In genomic region chr5:121199238-121199999, GRCh38 we compare ENCODE assay signal across 12 cellular contexts.
DNase-seq lines count a peak whose midpoint lies in the region; ATAC-seq and TF ChIP-seq lines count a peak whose summit lies in the region.
"Had no signal": no experiment of that assay in that cellular context is flagged by ENCODE, and none has a peak within 500 bp of the region (broad histone marks: within the 10 kb centered on the region; RNA-seq: fewer than 3 reads in every experiment).

No MANE protein-coding gene starts in this region.

- H3K4me3 ChIP-seq in BE2C (ENCODE audit: low read depth, low read length) (no peak overlapping the region), tibial nerve (peak overlapping the region in 1 of 4 donors; percentile 7)

- no peak for TF ChIP-seq EP300 in tibial nerve (IDR thresholded peaks at IDR 0.05)

- WGBS in tibial nerve, 2 donors, result 46 to 52% methylated on average over 5 of the region's 5 CpGs

- no peak for ATAC-seq in HG03159 (IDR thresholded peaks at IDR 0.05; ENCODE audit: unreplicated experiment)

- H3K9me3 ChIP-seq in BE2C, result no peaks in the 10 kb centered on the region
- H3K9me3 ChIP-seq in tibial nerve, result no peaks in the 10 kb centered on the region

- DNase-seq in BE2C (peak; percentile 24), NCI-H446 treated with DMSO at 0.1 percent for 48 hours (lab: John Stamatoyannopoulos, UW) (peak; percentile 30), dedifferentiated amniotic fluid mesenchymal stem cell (ENCODE audit: extremely low spot score) (peak; percentile 31), pons (ENCODE audit: low spot score) (peak; percentile 6), NCI-H82 (lab: John Stamatoyannopoulos, UW) (no peak), tibial nerve (ENCODE audit: low spot score in 2 of 2) (no peak)
- DNase-seq in activated CD4-positive, alpha-beta T cell treated with anti-CD3 and anti-CD28 coated beads, Interleukin-2, amount 50 U/mL, for 1 hour, result no peak
- DNase-seq: naive B cell, NCI-H2171 had no signal

- H3K27ac ChIP-seq in tibial nerve, result no peak overlapping the region
- H3K27ac ChIP-seq: KMS-11, VCaP had no signal

- no peak for TF ChIP-seq POLR2A in tibial nerve (IDR thresholded peaks at IDR 0.05)

- no peaks in the 10 kb centered on the region for H3K27me3 ChIP-seq in BE2C
- H3K27me3 ChIP-seq in tibial nerve, result no peaks in the 10 kb centered on the region

- H3K4me1 ChIP-seq in BE2C (no peaks in the 10 kb centered on the region; the same call in 1 of the 2 replicates), tibial nerve (no peaks in the 10 kb centered on the region)

- no peaks in the 10 kb centered on the region for H3K36me3 ChIP-seq in BE2C
- no peaks in the 10 kb centered on the region for H3K36me3 ChIP-seq in tibial nerve

- TF ChIP-seq CTCF in BE2C (IDR thresholded peaks at IDR 0.05; ENCODE audit: low read depth, low read length) (no peak), tibial nerve (IDR thresholded peaks at IDR 0.05) (no peak)

Comparison
In these comparisons a context has a peak if more than half of its experiments do, and no peak if none do; other contexts are left out.
1. DNase-seq: peak in BE2C (single experiment), NCI-H446 treated with DMSO at 0.1 percent for 48 hours (single experiment), dedifferentiated amniotic fluid mesenchymal stem cell (single experiment) and pons (single experiment); none in NCI-H82 (single experiment), activated CD4-positive, alpha-beta T cell treated with anti-CD3 and anti-CD28 coated beads, Interleukin-2, amount 50 U/mL, for 1 hour (single experiment) and tibial nerve (0 of 2).